ENCODE assay signal across 8 cellular contexts in the genomic region with DNA sequence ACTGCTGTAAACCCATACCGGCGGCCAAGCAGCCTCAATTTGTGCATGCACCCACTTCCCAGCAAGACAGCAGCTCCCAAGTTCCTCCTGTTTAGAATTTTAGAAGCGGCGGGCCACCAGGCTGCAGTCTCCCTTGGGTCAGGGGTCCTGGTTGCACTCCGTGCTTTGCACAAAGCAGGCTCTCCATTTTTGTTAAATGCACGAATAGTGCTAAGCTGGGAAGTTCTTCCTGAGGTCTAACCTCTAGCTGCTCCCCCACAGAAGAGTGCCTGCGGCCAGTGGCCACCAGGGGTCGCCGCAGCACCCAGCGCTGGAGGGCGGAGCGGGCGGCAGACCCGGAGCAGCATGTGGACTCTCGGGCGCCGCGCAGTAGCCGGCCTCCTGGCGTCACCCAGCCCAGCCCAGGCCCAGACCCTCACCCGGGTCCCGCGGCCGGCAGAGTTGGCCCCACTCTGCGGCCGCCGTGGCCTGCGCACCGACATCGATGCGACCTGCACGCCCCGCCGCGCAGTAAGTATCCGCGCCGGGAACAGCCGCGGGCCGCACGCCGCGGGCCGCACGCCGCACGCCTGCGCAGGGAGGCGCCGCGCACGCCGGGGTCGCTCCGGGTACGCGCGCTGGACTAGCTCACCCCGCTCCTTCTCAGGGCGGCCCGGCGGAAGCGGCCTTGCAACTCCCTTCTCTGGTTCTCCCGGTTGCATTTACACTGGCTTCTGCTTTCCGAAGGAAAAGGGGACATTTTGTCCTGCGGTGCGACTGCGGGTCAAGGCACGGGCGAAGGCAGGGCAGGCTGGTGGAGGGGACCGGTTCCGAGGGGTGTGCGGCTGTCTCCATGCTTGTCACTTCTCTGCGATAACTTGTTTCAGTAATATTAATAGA. TPM values are rescaled to one million over a fixed set of nuclear protein-coding genes. Genes with fewer than 3 reads are reported as not detected.
DNase-seq lines count a peak whose midpoint lies in the region; ATAC-seq and TF ChIP-seq lines count a peak whose summit lies in the region.

A gene (plus strand): TSS at position 315 of the 879 bp plus-strand sequence. CDS start 31 bp downstream, at position 346.

- H3K4me3 ChIP-seq in coronary artery: peak within 1 kb of the TSS; percentile 85

- peak; percentile 94 for DNase-seq in AG08396 (ENCODE audit: low spot score)
- peak; percentile 67 for DNase-seq in NCI-H345 (lab: John Stamatoyannopoulos, UW)
- peak; percentile 89 for DNase-seq in activated CD4-positive, alpha-beta T cell treated with anti-CD3 and anti-CD28 coated beads for 48 hours
- peak; percentile 81 for DNase-seq in coronary artery (ENCODE audit: low spot score)
- peak; percentile 87 for DNase-seq in left lobe of liver (ENCODE audit: low spot score)
- peak; percentile 75 for DNase-seq in stimulated activated CD4-positive, alpha-beta T cell treated with anti-CD3 and anti-CD28 coated beads, Interleukin-2, amount 100 ng/mL, for 4 hours (ENCODE audit: low read depth)

- peak; percentile 100 for TF ChIP-seq CTCF in coronary artery (IDR thresholded peaks at IDR 0.05)

- H3K27ac ChIP-seq in coronary artery: peak within 1 kb of the TSS; percentile 56 to 87

- ATAC-seq in GM18867 (IDR thresholded peaks at IDR 0.05; ENCODE audit: unreplicated experiment): peak; percentile 92
- ATAC-seq in HG03097 (IDR thresholded peaks at IDR 0.05; ENCODE audit: low FRiP score, unreplicated experiment): peak; percentile 86
- ATAC-seq in left lobe of liver: peak; percentile 92

RNA-seq across cellular contexts. Expression of the gene that starts here (rescaled TPM):
- total RNA-seq in left lobe of liver: 27.1 TPM

Comparison
In these comparisons a context has a peak if more than half of its experiments do, and no peak if none do; other contexts are left out.
1. Peak in every context shown above with its lines: DNase-seq, ATAC-seq, H3K4me3 ChIP-seq and H3K27ac ChIP-seq.